ENCODE assay signal across 16 cellular contexts in the genomic region with DNA sequence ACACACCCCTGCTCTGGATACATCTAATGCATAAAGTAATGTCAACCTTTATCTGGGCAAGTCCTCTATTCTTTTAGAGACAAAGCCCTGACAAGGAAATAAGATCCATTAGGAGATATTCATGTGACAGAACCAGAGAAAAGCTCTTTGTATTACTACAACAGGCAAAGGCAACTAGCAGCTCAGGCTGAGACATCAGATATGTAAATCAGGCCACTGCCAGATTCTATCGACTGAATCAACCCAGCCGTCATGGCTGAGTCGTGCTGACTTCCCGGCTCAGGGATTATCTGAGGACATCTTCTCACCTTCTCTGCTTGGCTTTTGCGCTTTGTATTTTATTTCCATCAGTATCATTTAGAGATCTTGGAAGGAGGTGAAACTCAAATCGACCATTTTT.
DNase-seq lines count a peak whose midpoint lies in the region; TF ChIP-seq lines count a peak whose summit lies in the region.
"Had no signal": no experiment of that assay in that cellular context is flagged by ENCODE, and none has a peak within 500 bp of the region (broad histone marks: within the 10 kb centered on the region; RNA-seq: fewer than 3 reads in every experiment).

No MANE protein-coding gene starts in this region.

- WGBS in testis, 2 donors = 88 to 90% methylated on average over 6 of the region's 6 CpGs

- DNase-seq in AG20443 (ENCODE audit: low spot score) = peak; percentile 16
- peak; percentile 72 to 82 for DNase-seq in NCI-H526 (lab: John Stamatoyannopoulos, UW)
- DNase-seq in fibroblast of gingiva (ENCODE audit: low read depth) = peak; percentile 1
- DNase-seq in midbrain (lab: John Stamatoyannopoulos, UW) = peak; percentile 77
- no peak for DNase-seq in GM13976 (ENCODE audit: low spot score)
- DNase-seq in testis = no peak
- no peak for DNase-seq in effector CD4-positive, alpha-beta T cell
- no peak for DNase-seq in NCI-H187 (lab: John Stamatoyannopoulos, UW)
- DNase-seq: activated CD8-positive, alpha-beta memory T cell treated with anti-CD3 and anti-CD28 coated beads, Interleukin-2, amount 50 U/mL, for 4 hours; cortex of kidney; NCI-H1436 treated with DMSO at 0.1 percent for 48 hours; ovary; SIG-M5; stimulated activated naive B cell treated with anti-CD40 and anti-IgM and Interleukin-4, amounts not matched to agents 10 μg/mL and 1 μg/mL and 100 μg/mL, for 72 hours had no signal

- H3K27me3 ChIP-seq in testis = no peaks in the 10 kb centered on the region
- H3K27me3 ChIP-seq: ovary, vagina had no signal

- no peaks in the 10 kb centered on the region for H3K4me1 ChIP-seq in testis
- H3K4me1 ChIP-seq: HAP-1, vagina had no signal

- no peaks in the 10 kb centered on the region for H3K36me3 ChIP-seq in testis (ENCODE audit: low read depth, missing control alignments)
- H3K36me3 ChIP-seq: HAP-1, ovary, vagina had no signal

- in situ Hi-C loops in GM13976 (cut with MboI; ENCODE audit: low sequenced_read_pairs, unreplicated experiment) = no loop called here

- no peak for TF ChIP-seq POLR2A in testis (IDR thresholded peaks at IDR 0.05)

- H3K4me3 ChIP-seq in testis = no peak overlapping the region
- H3K4me3 ChIP-seq: HAP-1, ovary, vagina had no signal

- intact Hi-C loops in testis (cut with DNase I; ENCODE audit: low total_unique reads) = no loop called here

- no peak overlapping the region for H3K27ac ChIP-seq in testis
- H3K27ac ChIP-seq: ovary, vagina had no signal

- H3K9me3 ChIP-seq in testis = no peaks in the 10 kb centered on the region
- H3K9me3 ChIP-seq: HAP-1, ovary, vagina had no signal

- no peak for TF ChIP-seq CTCF in GM13976 (IDR thresholded peaks at IDR 0.05; ENCODE audit: borderline replicate concordance, control extremely low read depth, extremely low read depth, insufficient read depth, missing control alignments)
- TF ChIP-seq CTCF in testis (IDR thresholded peaks at IDR 0.05) = no peak

Comparison
In these comparisons a context has a peak if more than half of its experiments do, and no peak if none do; other contexts are left out.
1. DNase-seq: peak in AG20443 (single experiment), NCI-H526 (2 of 2), fibroblast of gingiva (single experiment) and midbrain (single experiment); none in GM13976 (single experiment), testis (single experiment), effector CD4-positive, alpha-beta T cell (single experiment) and NCI-H187 (0 of 2).